In genomic region chr7:155291045-155291530, GRCh38 we compare ENCODE assay signal across 9 cellular contexts. TPM values are rescaled to one million over a fixed set of nuclear protein-coding genes. Genes with fewer than 3 reads are reported as not detected.
DNase-seq lines count a peak whose midpoint lies in the region; ATAC-seq and TF ChIP-seq lines count a peak whose summit lies in the region.
"Had no signal": no experiment of that assay in that cellular context is flagged by ENCODE, and none has a peak within 500 bp of the region (broad histone marks: within the 10 kb centered on the region; RNA-seq: fewer than 3 reads in every experiment).

No MANE protein-coding gene starts in this region.

- no peak overlapping the region for H3K4me3 Mint-ChIP-seq in nephron progenitor cell

- no peak for TF ChIP-seq CTCF in cardiac fibroblast (IDR thresholded peaks at IDR 0.05; ENCODE audit: low read depth, low read length)
- TF ChIP-seq CTCF in nephron progenitor cell (IDR thresholded peaks at IDR 0.05): no peak

- H3K36me3 Mint-ChIP-seq in nephron progenitor cell (ENCODE audit: low read depth): peaks cover 19% of the 10 kb centered on the region

- peaks cover 21% of the 10 kb centered on the region for H3K27me3 Mint-ChIP-seq in nephron progenitor cell (ENCODE audit: low read depth, poor library complexity)

- peak overlapping the region; percentile 73 for H3K27ac Mint-ChIP-seq in nephron progenitor cell

- peaks cover 32% of the 10 kb centered on the region for H3K4me1 Mint-ChIP-seq in nephron progenitor cell

- H3K4me3 ChIP-seq in cardiac fibroblast (replicated peaks in 1 of 2; ENCODE audit: low read depth in 2 of 2, low read length in 2 of 2): no peak overlapping the region

- ATAC-seq in HG02763 (IDR thresholded peaks at IDR 0.05; ENCODE audit: unreplicated experiment): no peak

- DNase-seq in ELR (ENCODE audit: low read depth): peak; percentile 88
- DNase-seq in LHCN-M2 (ENCODE audit: low read depth): peak; percentile 87
- DNase-seq in cardiac fibroblast (ENCODE audit: low read depth in 2 of 2): peak; percentile 17 to 71
- DNase-seq in nephron progenitor cell: no peak
- DNase-seq in germinal center (ENCODE audit: low spot score): no peak
- no peak for DNase-seq in NCI-H187 (lab: John Stamatoyannopoulos, UW)
- DNase-seq in NCI-H2029 (lab: John Stamatoyannopoulos, UW): no peak
- DNase-seq: kidney had no signal

- peaks cover 44% of the 10 kb centered on the region for H3K9me3 Mint-ChIP-seq in nephron progenitor cell

RNA-seq across cellular contexts. Expression of gene INSIG1, which starts 6.6 kb away (rescaled TPM):
- total RNA-seq in LHCN-M2 (2014; rRNA removed): 84.6 and 105 TPM in 2 replicates
- polyA plus RNA-seq in LHCN-M2 (2012): 63.1 TPM

Comparison
In these comparisons a context has a peak if more than half of its experiments do, and no peak if none do; other contexts are left out.
1. DNase-seq: peak in ELR (single experiment), LHCN-M2 (single experiment) and cardiac fibroblast (2 of 2); none in nephron progenitor cell (single experiment), germinal center (single experiment), NCI-H187 (0 of 2) and NCI-H2029 (single experiment).